Comparison of ENCODE assay signal across 8 cellular contexts in genomic region chr16:16271658-16272057, GRCh38. TPM values are rescaled to one million over a fixed set of nuclear protein-coding genes. Genes with fewer than 3 reads are reported as not detected.
DNase-seq lines count a peak whose midpoint lies in the region; ATAC-seq, FAIRE-seq and TF ChIP-seq lines count a peak whose summit lies in the region.
"Not testable (repeated sequence)": the region's sequence is repeated elsewhere in the genome, so short reads cannot be mapped to it uniquely, and the experiment has no call there.
"Had no signal": no experiment of that assay in that cellular context is flagged by ENCODE, and none has a peak within 500 bp of the region (broad histone marks: within the 10 kb centered on the region; RNA-seq: fewer than 3 reads in every experiment).

No MANE protein-coding gene starts in this region.

- BruUV-seq in K562 (replicated peaks; lab: Mats Ljungman, UMichigan); HepG2 (replicated peaks; lab: Mats Ljungman, UMichigan): not testable (repeated sequence)

- H3K4me1 ChIP-seq in GM23338 (ENCODE audit: insufficient read depth); K562 (replicated peaks in 1 of 2; ENCODE audit: control insufficient read depth in 2 of 2, insufficient read depth in 2 of 2, low read length in 2 of 2); HepG2 (ENCODE audit: insufficient read depth, low read length); aorta (ENCODE audit: control insufficient read depth in 1 of 2, insufficient read depth in 2 of 2, low read length in 2 of 2): not testable (repeated sequence)

- not testable (repeated sequence) for TF ChIP-seq EP300 in K562 (IDR thresholded peaks at IDR 0.05; ENCODE audit: low read length); HepG2 (IDR thresholded peaks at IDR 0.05; ENCODE audit: low read depth in 2 of 2, low read length in 2 of 2); HepG2 (CRISPR knock-in tag; IDR thresholded peaks at IDR 0.05; ENCODE audit: borderline replicate concordance)

- H3K4me1 Mint-ChIP-seq in GM23338, WTC11: not testable (repeated sequence)

- POLR2A ChIA-PET in WTC11 (lab: Charles Lee); K562 (lab: Yijun Ruan, JAX); HepG2 (lab: Yijun Ruan, JAX): not testable (repeated sequence)

- H3F3A ChIP-seq in GM23338 (replicated peaks; ENCODE audit: low read depth) = not testable (repeated sequence)

- not testable (repeated sequence) for H3K9me3 Mint-ChIP-seq in GM23338, WTC11

- not testable (repeated sequence) for H3K9ac ChIP-seq in K562 (ENCODE audit: insufficient read depth in 1 of 2, low read depth in 2 of 2, low read length in 2 of 2); HepG2 (ENCODE audit: insufficient read depth, low read depth, low read length)

- H3K27ac ChIP-seq in GM23338 (ENCODE audit: low read depth); K562 (ENCODE audit: extremely low read depth, low read depth, low read length); HepG2 (ENCODE audit: extremely low read length, insufficient read depth, low read length); aorta (ENCODE audit: low read depth in 1 of 2, low read length in 2 of 2): not testable (repeated sequence)

- TF ChIP-seq RAD21 in K562 (CRISPR knock-in tag; conservative IDR thresholded peaks at IDR 0.05 in 1 of 2, IDR thresholded peaks at IDR 0.05 in 1 of 2); HepG2 (CRISPR knock-in tag; IDR thresholded peaks at IDR 0.05): not testable (repeated sequence)

- TF ChIP-seq POLR2A in K562 (conservative IDR thresholded peaks at IDR 0.05); HepG2 (IDR thresholded peaks at IDR 0.05; ENCODE audit: insufficient read depth in 1 of 2, low read depth in 2 of 2, low read length in 2 of 2): not testable (repeated sequence)

- not testable (repeated sequence) for H2AFZ ChIP-seq in GM23338; K562 (ENCODE audit: low read depth, low read length); HepG2 (ENCODE audit: low read length)

- CTCF ChIA-PET in WTC11 (lab: Charles Lee); K562 (lab: Yijun Ruan, JAX; ENCODE audit: low intra/inter-chr PET ratio); HepG2 (lab: Yijun Ruan, JAX; ENCODE audit: low intra/inter-chr PET ratio, low total read pairs): not testable (repeated sequence)

- not testable (repeated sequence) for H3K9me1 ChIP-seq in K562 (ENCODE audit: control insufficient read depth, insufficient read depth, low read length)

- not testable (repeated sequence) for H3K4me3 Mint-ChIP-seq in GM23338, WTC11

- FAIRE-seq in K562 (lab: Jason Lieb, UNC); HepG2 (lab: Jason Lieb, UNC): not testable (repeated sequence)

- H3K4me2 ChIP-seq in GM23338; K562 (ENCODE audit: insufficient read depth, low read length); HepG2 (ENCODE audit: low read depth, low read length): not testable (repeated sequence)

- not testable (repeated sequence) for H4K20me1 ChIP-seq in GM23338 (replicated peaks; ENCODE audit: insufficient read depth); K562 (replicated peaks; ENCODE audit: control insufficient read depth, insufficient read depth, low read length); HepG2 (ENCODE audit: insufficient read depth, low read length)

- in situ Hi-C loops in K562 (cut with MboI); HepG2 (cut with HindIII; ENCODE audit: extremely low pct_ligation_motif_present, low pct_unique_long_range_greater_than_20kb): not testable (repeated sequence)

- not testable (repeated sequence) for DNase-seq in GM23338 (ENCODE audit: low spot score); WTC11 (ENCODE audit: low spot score); K562 (ENCODE audit: extremely low read depth in 1 of 4, low spot score in 3 of 4); HepG2 (ENCODE audit: low spot score); aorta

- H3K36me3 ChIP-seq in GM23338 (ENCODE audit: insufficient read depth); K562 (ENCODE audit: control insufficient read depth, insufficient read depth, low read length); HepG2 (replicated peaks in 1 of 2; ENCODE audit: control insufficient read depth in 1 of 2, insufficient read depth in 2 of 2, low read length in 2 of 2); aorta (ENCODE audit: control insufficient read depth in 1 of 2, insufficient read depth in 2 of 2, low read length in 1 of 2): not testable (repeated sequence)

- H3K9me3 ChIP-seq in K562 (replicated peaks; ENCODE audit: control insufficient read depth, insufficient read depth, low read depth, low read length); HepG2 (ENCODE audit: low read length); aorta (ENCODE audit: control insufficient read depth, low read length): not testable (repeated sequence)

- WGBS in K562 (ENCODE audit: insufficient coverage, low coverage, missing lambda C conversion rate) = no CpG with 5 or more reads among the region's 8 CpGs
- WGBS in HepG2 (ENCODE audit: low lambda C conversion rate) = no CpG with 5 or more reads among the region's 8 CpGs
- WGBS in aorta, 2 donors = no CpG with 5 or more reads among the region's 8 CpGs

- not testable (repeated sequence) for H3K27me3 Mint-ChIP-seq in GM23338 (ENCODE audit: insufficient read depth, low read depth, poor library complexity); WTC11 (ENCODE audit: low read depth)

- H3K79me2 ChIP-seq in GM23338 (replicated peaks; ENCODE audit: insufficient read depth); K562 (ENCODE audit: control insufficient read depth, insufficient read depth, low read length); HepG2 (ENCODE audit: insufficient read depth, low read length): not testable (repeated sequence)

- not testable (repeated sequence) for H3K9me2 ChIP-seq in GM23338 (ENCODE audit: insufficient read depth)

- TF ChIP-seq CTCF in GM23338 (conservative IDR thresholded peaks at IDR 0.05; ENCODE audit: low read depth in 2 of 2); WTC11 (IDR thresholded peaks at IDR 0.05); K562 (IDR thresholded peaks at IDR 0.05 in 2 of 3, conservative IDR thresholded peaks at IDR 0.05 in 1 of 3; ENCODE audit: insufficient read depth in 2 of 3, low read depth in 1 of 3, low read length in 3 of 3); HepG2 (CRISPR knock-in tag; IDR thresholded peaks at IDR 0.05): not testable (repeated sequence)

- H3K4me3 ChIP-seq in GM23338; K562; HepG2 (replicated peaks in 1 of 3; ENCODE audit: insufficient read depth in 1 of 3, low read depth in 2 of 3, low read length in 3 of 3); aorta (ENCODE audit: low read length in 2 of 2): not testable (repeated sequence)

- not testable (repeated sequence) for H3K27me3 ChIP-seq in GM23338 (ENCODE audit: insufficient read depth); K562 (ENCODE audit: control insufficient read depth in 2 of 2, insufficient read depth in 2 of 2, low read length in 2 of 2); HepG2 (ENCODE audit: control insufficient read depth in 1 of 2, insufficient read depth in 2 of 2, low read length in 2 of 2); aorta (ENCODE audit: control insufficient read depth in 1 of 2, insufficient read depth in 2 of 2, low read length in 1 of 2)

- H3K36me3 Mint-ChIP-seq in GM23338 (ENCODE audit: low read depth) (peaks cover 15% of the 10 kb centered on the region; the same call in 2 of the 3 replicates), WTC11 (peaks cover 16% of the 10 kb centered on the region)

- H3K27ac Mint-ChIP-seq in GM23338, WTC11: not testable (repeated sequence)

- intact Hi-C loops in K562 (cut with micrococcal nuclease); HepG2 (cut with micrococcal nuclease; ENCODE audit: unreplicated experiment); aorta (cut with DNase I): not testable (repeated sequence)

- ATAC-seq in GM23338 (peak; percentile 78), WTC11 (peak; percentile 73), K562 (peak; percentile 87), HepG2 (peak; percentile 18), aorta (ENCODE audit: low FRiP score) (peak; percentile 50)

RNA-seq across cellular contexts. Expression of gene NOMO3, which starts 39.3 kb away (rescaled TPM):
- 25.9 and 28.3 TPM in 2 replicates for total RNA-seq in GM23338 (2014; rRNA removed; shearing (Covaris generic))
- 8.7 and 9.2 TPM in 2 replicates for polyA plus RNA-seq in GM23338 (2016; fragmentation: Nextera tagmentation; extraction: Ambion mirVana)
- total RNA-seq in WTC11 (2021) = 14.8 to 20.5 TPM (median 15.9 TPM) in 3 replicates
- 192 and 230 TPM in 2 replicates for total RNA-seq in K562 (2011; cell fraction: chromatin; rRNA removed; ENCODE audit: low replicate concordance)
- 120 and 136 TPM in 2 replicates for total RNA-seq in K562 (2011; cell fraction: nucleolus; rRNA removed)
- 155 and 200 TPM in 2 replicates for total RNA-seq in K562 (2011; cell fraction: nucleoplasm; rRNA removed)
- total RNA-seq in K562 (2014; rRNA removed) = 7.0 and 12.1 TPM in 2 replicates
- total RNA-seq in K562 (2014; rRNA removed; fragmentation: Illumina TruSeq; extraction: Trizol) = 12.7 and 16.3 TPM in 2 replicates
- 12.5 and 15.3 TPM in 2 replicates for total RNA-seq in K562 (2015; rRNA removed; fragmentation: Illumina TruSeq; extraction: Trizol)
- total RNA-seq in K562 (2021) = 20.2 and 21.3 TPM in 2 replicates
- polyA plus RNA-seq in K562 (2011; rRNA removed) = 22.4 and 27.0 TPM in 2 replicates
- 5.8 and 10.8 TPM in 2 replicates for polyA plus RNA-seq in K562 (2011; cell fraction: cytosol; rRNA removed)
- polyA plus RNA-seq in K562 (2011; cell fraction: nucleus; rRNA removed) = 64.5 and 80.3 TPM in 2 replicates
- polyA plus RNA-seq in K562 (2012) = 15.8 and 30.5 TPM in 2 replicates
- polyA plus RNA-seq in K562 (2014; fragmentation: Illumina TruSeq; extraction: Trizol) = 26.1 and 37.2 TPM in 2 replicates
- 1 to 10 TPM; 1.0 to 3.1 TPM for polyA plus RNA-seq in K562 (2014; fragmentation: Nextera tagmentation; extraction: Ambion mirVana)
- polyA plus RNA-seq in K562 (2014; rRNA removed) = 7.3 and 9.1 TPM in 2 replicates
- polyA minus RNA-seq in K562 (2011; rRNA and poly(A)+ RNA removed) = 42.8 and 58.4 TPM in 2 replicates
- 17.9 and 22.8 TPM in 2 replicates for polyA minus RNA-seq in K562 (2011; cell fraction: cytosol; rRNA and poly(A)+ RNA removed)
- 27.1 and 43.2 TPM in 2 replicates for polyA minus RNA-seq in K562 (2011; cell fraction: nucleus; rRNA and poly(A)+ RNA removed)
- 17.2 and 44.0 TPM in 2 replicates for total RNA-seq in HepG2 (2016; rRNA removed; fragmentation: Illumina TruSeq; extraction: Trizol)
- 31.5 and 33.0 TPM in 2 replicates for total RNA-seq in HepG2 (2016; cell fraction: cytosol; rRNA removed; fragmentation: Illumina TruSeq; extraction: Trizol; ENCODE audit: low read depth)
- 14.3 and 47.7 TPM in 2 replicates for total RNA-seq in HepG2 (2016; cell fraction: insoluble cytoplasmic fraction; rRNA removed; fragmentation: Illumina TruSeq; extraction: Trizol)
- total RNA-seq in HepG2 (2016; cell fraction: membrane; rRNA removed; fragmentation: Illumina TruSeq; extraction: Trizol) = 25.3 and 26.3 TPM in 2 replicates
- total RNA-seq in HepG2 (2016; cell fraction: nucleus; rRNA removed; fragmentation: Illumina TruSeq; extraction: Trizol) = 79.2 and 109 TPM in 2 replicates
- 80.8 and 85.8 TPM in 2 replicates for polyA plus RNA-seq in HepG2 (2011; rRNA removed)
- polyA plus RNA-seq in HepG2 (2011; cell fraction: cytosol; rRNA removed) = 22.4 and 52.5 TPM in 2 replicates
- polyA plus RNA-seq in HepG2 (2011; cell fraction: nucleus; rRNA removed) = 206 and 219 TPM in 2 replicates
- polyA plus RNA-seq in HepG2 (2012) = 98.9 and 131 TPM in 2 replicates
- 2.0 and 3.3 TPM in 2 replicates for polyA plus RNA-seq in HepG2 (2016; cell fraction: cytosol; fragmentation: Illumina TruSeq; extraction: Trizol; ENCODE audit: low read depth)
- 7.8 and 8.3 TPM in 2 replicates for polyA plus RNA-seq in HepG2 (2016; cell fraction: insoluble cytoplasmic fraction; fragmentation: Illumina TruSeq; extraction: Trizol; ENCODE audit: low read depth)
- 3.5 and 4.3 TPM in 2 replicates for polyA plus RNA-seq in HepG2 (2016; cell fraction: membrane; fragmentation: Illumina TruSeq; extraction: Trizol; ENCODE audit: low read depth)
- polyA plus RNA-seq in HepG2 (2016; cell fraction: nucleus; fragmentation: Illumina TruSeq; extraction: Trizol; ENCODE audit: insufficient read depth, low read depth) = 123 and 146 TPM in 2 replicates
- polyA minus RNA-seq in HepG2 (2011; rRNA and poly(A)+ RNA removed; ENCODE audit: low replicate concordance) = 124 and 446 TPM in 2 replicates
- 66.0 and 80.2 TPM in 2 replicates for polyA minus RNA-seq in HepG2 (2011; cell fraction: cytosol; rRNA and poly(A)+ RNA removed)
- 170 and 246 TPM in 2 replicates for polyA minus RNA-seq in HepG2 (2011; cell fraction: nucleus; rRNA and poly(A)+ RNA removed)
- 10 to 100 TPM; 43.2 to 50.9 TPM for total RNA-seq in aorta
- 1 to 10 TPM; 7.0 to 7.7 TPM for polyA plus RNA-seq in aorta

RNA-seq across cellular contexts. Expression of gene ABCC6, which starts 48.4 kb away (rescaled TPM):
- total RNA-seq in GM23338 (2014; rRNA removed; shearing (Covaris generic)) = 0.16 and 0.73 TPM in 2 replicates
- polyA plus RNA-seq in GM23338 (2016; fragmentation: Nextera tagmentation; extraction: Ambion mirVana) (1.4 and 2.8 TPM in 2 replicates), K562 (2011; rRNA removed) (0.03 and 0.18 TPM in 2 replicates), K562 (2014; fragmentation: Illumina TruSeq; extraction: Trizol) (not detected in 2 replicates), K562 (2014; fragmentation: Nextera tagmentation; extraction: Ambion mirVana) (under 1 TPM; 0.03 to 0.17 TPM), K562 (2014; rRNA removed) (0.46 TPM in 1 of 2 replicates, not detected in the other), HepG2 (2011; rRNA removed) (82.4 and 93.6 TPM in 2 replicates), aorta (1 to 10 TPM in 1 of 2 donors, under 1 TPM in 1; 0.20 to 4.6 TPM)
- total RNA-seq in WTC11 (2021) (1.3 to 2.0 TPM (median 1.8 TPM) in 3 replicates), K562 (2014; rRNA removed) (0.16 TPM in 1 of 2 replicates, not detected in the other), K562 (2014; rRNA removed; fragmentation: Illumina TruSeq; extraction: Trizol) (not detected in 2 replicates), K562 (2015; rRNA removed; fragmentation: Illumina TruSeq; extraction: Trizol) (not detected in 2 replicates), K562 (2021) (0.07 TPM in 1 of 2 replicates, not detected in the other), HepG2 (2016; rRNA removed; fragmentation: Illumina TruSeq; extraction: Trizol) (69.0 and 105 TPM in 2 replicates), aorta (1 to 10 TPM in 1 of 2 donors, under 1 TPM in 1; 0.36 to 4.4 TPM)
- total RNA-seq in K562 (2011; cell fraction: chromatin; rRNA removed; ENCODE audit: low replicate concordance) = 0.86 TPM in 1 of 2 replicates, not detected in the other
- 0.50 TPM in 1 of 2 replicates, not detected in the other for total RNA-seq in K562 (2011; cell fraction: nucleolus; rRNA removed)
- 0.15 TPM in 1 of 2 replicates, not detected in the other for total RNA-seq in K562 (2011; cell fraction: nucleoplasm; rRNA removed)
- 0.07 and 0.24 TPM in 2 replicates for polyA plus RNA-seq in K562 (2011; cell fraction: cytosol; rRNA removed)
- 0.11 and 0.14 TPM in 2 replicates for polyA plus RNA-seq in K562 (2011; cell fraction: nucleus; rRNA removed)
- 0.07 and 0.23 TPM in 2 replicates for polyA plus RNA-seq in K562 (2012)
- not detected in 2 replicates for polyA minus RNA-seq in K562 (2011; rRNA and poly(A)+ RNA removed)
- polyA minus RNA-seq in K562 (2011; cell fraction: cytosol; rRNA and poly(A)+ RNA removed) = not detected in 2 replicates
- polyA minus RNA-seq in K562 (2011; cell fraction: nucleus; rRNA and poly(A)+ RNA removed) = not detected in 2 replicates
- 46.6 and 50.0 TPM in 2 replicates for total RNA-seq in HepG2 (2016; cell fraction: cytosol; rRNA removed; fragmentation: Illumina TruSeq; extraction: Trizol; ENCODE audit: low read depth)
- 66.2 and 111 TPM in 2 replicates for total RNA-seq in HepG2 (2016; cell fraction: insoluble cytoplasmic fraction; rRNA removed; fragmentation: Illumina TruSeq; extraction: Trizol)
- total RNA-seq in HepG2 (2016; cell fraction: membrane; rRNA removed; fragmentation: Illumina TruSeq; extraction: Trizol) = 72.4 and 74.0 TPM in 2 replicates
- total RNA-seq in HepG2 (2016; cell fraction: nucleus; rRNA removed; fragmentation: Illumina TruSeq; extraction: Trizol) = 130 and 145 TPM in 2 replicates
- polyA plus RNA-seq in HepG2 (2011; cell fraction: cytosol; rRNA removed) = 54.2 and 60.1 TPM in 2 replicates
- 278 and 296 TPM in 2 replicates for polyA plus RNA-seq in HepG2 (2011; cell fraction: nucleus; rRNA removed)
- 40.5 and 55.8 TPM in 2 replicates for polyA plus RNA-seq in HepG2 (2012)
- 42.5 and 47.9 TPM in 2 replicates for polyA plus RNA-seq in HepG2 (2016; cell fraction: cytosol; fragmentation: Illumina TruSeq; extraction: Trizol; ENCODE audit: low read depth)
- 81.9 and 89.8 TPM in 2 replicates for polyA plus RNA-seq in HepG2 (2016; cell fraction: insoluble cytoplasmic fraction; fragmentation: Illumina TruSeq; extraction: Trizol; ENCODE audit: low read depth)
- 76.1 and 80.8 TPM in 2 replicates for polyA plus RNA-seq in HepG2 (2016; cell fraction: membrane; fragmentation: Illumina TruSeq; extraction: Trizol; ENCODE audit: low read depth)
- 234 and 237 TPM in 2 replicates for polyA plus RNA-seq in HepG2 (2016; cell fraction: nucleus; fragmentation: Illumina TruSeq; extraction: Trizol; ENCODE audit: insufficient read depth, low read depth)
- polyA minus RNA-seq in HepG2 (2011; rRNA and poly(A)+ RNA removed; ENCODE audit: low replicate concordance) = 3.8 and 144 TPM in 2 replicates
- polyA minus RNA-seq in HepG2 (2011; cell fraction: cytosol; rRNA and poly(A)+ RNA removed) = 22.9 and 30.3 TPM in 2 replicates
- 184 and 244 TPM in 2 replicates for polyA minus RNA-seq in HepG2 (2011; cell fraction: nucleus; rRNA and poly(A)+ RNA removed)
- total RNA-seq: B cell; CD4-positive, alpha-beta T cell; CD8-positive, alpha-beta T cell had no signal

Comparison
In these comparisons a context has a peak if more than half of its experiments do, and no peak if none do; other contexts are left out.
1. ATAC-seq: peak in every context shown above with its lines; median percentile 87 in K562; 78 in GM23338; 73 in WTC11; 50 in aorta; 18 in HepG2.
2. RNA of gene ABCC6, which starts 48.4 kb away (total RNA-seq): 46.6 to 145 TPM in HepG2; 0.36 to 4.4 TPM in aorta, 1.3 to 2.0 TPM in WTC11, 0.16 to 0.73 TPM in GM23338 and 0.07 to 0.86 TPM in K562; every median in the first group is over 4 times any median in the second.